Comparison of ENCODE assay signal across 16 cellular contexts in the genomic region with DNA sequence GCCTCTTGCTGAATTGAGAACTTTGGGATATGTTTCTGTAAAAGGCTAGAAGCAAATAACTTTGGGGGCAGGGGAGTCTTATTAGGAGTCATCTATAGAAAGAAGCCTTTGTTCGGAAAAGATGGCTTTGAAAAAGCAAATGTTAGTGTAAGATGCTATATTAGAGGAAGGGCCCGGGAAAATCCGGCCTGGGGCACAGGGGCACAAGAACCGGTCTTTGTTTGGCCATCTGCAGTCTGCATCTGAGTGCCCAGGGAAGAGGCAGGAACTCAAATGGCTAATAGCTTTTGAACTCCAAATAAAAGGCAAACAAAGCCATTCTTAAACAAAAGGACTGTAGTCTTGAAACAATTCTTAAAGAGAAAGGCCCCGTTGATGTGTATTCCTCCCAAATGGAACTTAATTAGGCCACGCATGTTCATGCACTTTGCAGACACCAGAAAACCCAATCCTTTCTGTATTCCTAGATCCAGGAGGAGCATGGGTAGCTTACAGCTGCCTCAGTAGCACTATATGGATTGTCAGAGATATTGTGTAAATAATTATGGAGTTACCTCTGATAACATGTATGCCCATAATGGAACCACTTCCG.
DNase-seq lines count a peak whose midpoint lies in the region; ATAC-seq and TF ChIP-seq lines count a peak whose summit lies in the region.
"Had no signal": no experiment of that assay in that cellular context is flagged by ENCODE, and none has a peak within 500 bp of the region (broad histone marks: within the 10 kb centered on the region; RNA-seq: fewer than 3 reads in every experiment).

No MANE protein-coding gene starts in this region.

- H3K36me3 ChIP-seq in hepatocyte (replicated peaks; ENCODE audit: insufficient read depth, low read depth): no peaks in the 10 kb centered on the region
- H3K36me3 ChIP-seq: colonic mucosa, upper lobe of right lung had no signal

- no peaks in the 10 kb centered on the region for H3K9me2 ChIP-seq in hepatocyte (replicated peaks; ENCODE audit: insufficient read depth)

- H3K4me1 ChIP-seq in hepatocyte (ENCODE audit: insufficient read depth): peaks cover 33% of the 10 kb centered on the region
- H3K4me1 ChIP-seq: colonic mucosa had no signal

- no peaks in the 10 kb centered on the region for H4K20me1 ChIP-seq in hepatocyte (ENCODE audit: insufficient read depth, poor library complexity, severe bottlenecking)

- H3K27me3 Mint-ChIP-seq in progenitor cell of endocrine pancreas: no peaks in the 10 kb centered on the region

- no peak overlapping the region for H3K4me3 Mint-ChIP-seq in progenitor cell of endocrine pancreas (ENCODE audit: low read depth)
- H3K4me3 Mint-ChIP-seq: CD4-positive, alpha-beta memory T cell had no signal

- H3K27ac ChIP-seq in hepatocyte: peak overlapping the region; percentile 4
- H3K27ac ChIP-seq: colonic mucosa, upper lobe of right lung had no signal

- TF ChIP-seq CTCF in hepatocyte (IDR thresholded peaks at IDR 0.05; ENCODE audit: poor library complexity) (no peak), progenitor cell of endocrine pancreas (IDR thresholded peaks at IDR 0.05; ENCODE audit: unreplicated experiment) (no peak)

- H3K27me3 ChIP-seq in hepatocyte: no peaks in the 10 kb centered on the region
- H3K27me3 ChIP-seq: colonic mucosa, upper lobe of right lung had no signal

- H3K4me1 Mint-ChIP-seq in progenitor cell of endocrine pancreas (ENCODE audit: low read depth): peaks cover 29% of the 10 kb centered on the region
- H3K4me1 Mint-ChIP-seq: CD4-positive, alpha-beta memory T cell had no signal

- WGBS in hepatocyte (ENCODE audit: low lambda C conversion rate, missing lambda C conversion rate): 66% methylated on average over 7 of the region's 7 CpGs

- peak overlapping the region; percentile 91 for H3K27ac Mint-ChIP-seq in progenitor cell of endocrine pancreas
- H3K27ac Mint-ChIP-seq: CD4-positive, alpha-beta memory T cell had no signal

- no peak overlapping the region for H2AFZ ChIP-seq in hepatocyte

- peaks cover 4% of the 10 kb centered on the region for H3K9me3 Mint-ChIP-seq in progenitor cell of endocrine pancreas (ENCODE audit: low read depth)
- H3K9me3 Mint-ChIP-seq: CD4-positive, alpha-beta memory T cell had no signal

- H3K9me3 ChIP-seq in hepatocyte (ENCODE audit: low read depth): no peaks in the 10 kb centered on the region
- H3K9me3 ChIP-seq: colonic mucosa, upper lobe of right lung had no signal

- DNase-seq in NCI-H2029 treated with DMSO at 0.1 percent for 48 hours (lab: John Stamatoyannopoulos, UW) (peak; percentile 76), NCI-H2029 (lab: John Stamatoyannopoulos, UW) (no peak), NCI-H748 (lab: John Stamatoyannopoulos, UW; ENCODE audit: unreplicated experiment) (peak; percentile 86), hepatocyte (ENCODE audit: low spot score) (no peak), progenitor cell of endocrine pancreas (ENCODE audit: low spot score, unreplicated experiment) (no peak), DMS79 treated with DMSO at 0.1 percent for 48 hours (lab: John Stamatoyannopoulos, UW) (no peak)
- DNase-seq: activated naive CD4-positive, alpha-beta T cell; CD4-positive, alpha-beta memory T cell; colonic mucosa; kidney glomerular epithelial cell; NCI-H1048; upper lobe of right lung had no signal

- no peaks in the 10 kb centered on the region for H3K79me2 ChIP-seq in hepatocyte

- no peak overlapping the region for H3K4me2 ChIP-seq in hepatocyte

- no peak for ATAC-seq in GM21526 (IDR thresholded peaks at IDR 0.05; ENCODE audit: low FRiP score, unreplicated experiment)
- ATAC-seq in GM21619 (IDR thresholded peaks at IDR 0.05; ENCODE audit: unreplicated experiment): no peak
- ATAC-seq: K562, upper lobe of right lung had no signal

- no peak overlapping the region for H3K4me3 ChIP-seq in hepatocyte
- H3K4me3 ChIP-seq: colonic mucosa, K562, skin epidermis, upper lobe of right lung had no signal

- H3K36me3 Mint-ChIP-seq in progenitor cell of endocrine pancreas (ENCODE audit: insufficient read depth): no peaks in the 10 kb centered on the region
- H3K36me3 Mint-ChIP-seq: CD4-positive, alpha-beta memory T cell had no signal

Comparison
In these comparisons a context has a peak if more than half of its experiments do, and no peak if none do; other contexts are left out.
1. DNase-seq: peak in NCI-H2029 treated with DMSO at 0.1 percent for 48 hours (single experiment) and NCI-H748 (single experiment); none in NCI-H2029 (single experiment), hepatocyte (single experiment), progenitor cell of endocrine pancreas (single experiment) and DMS79 treated with DMSO at 0.1 percent for 48 hours (single experiment).